In the genomic region with DNA sequence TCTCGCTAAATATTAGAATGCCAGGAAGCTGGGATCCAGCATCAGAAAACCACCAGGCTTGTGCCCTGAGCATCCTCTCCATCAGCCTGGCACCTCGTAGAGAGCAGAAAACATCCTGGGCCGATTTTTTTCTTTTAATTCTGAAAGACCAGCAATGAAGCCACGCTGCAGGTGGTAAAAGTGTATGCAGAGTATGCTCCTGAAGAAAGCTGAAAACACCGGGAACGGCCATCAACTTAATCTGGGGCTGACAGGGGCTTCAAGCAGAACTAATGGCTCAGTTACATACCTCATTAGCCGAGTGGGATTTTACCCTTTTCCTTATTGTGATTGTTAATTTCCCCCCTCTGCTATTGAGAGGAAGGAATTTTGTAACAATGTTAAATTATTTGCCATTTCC, we compare ENCODE assay signal across 19 cellular contexts.
DNase-seq lines count a peak whose midpoint lies in the region; ATAC-seq, FAIRE-seq and TF ChIP-seq lines count a peak whose summit lies in the region.
"Had no signal": no experiment of that assay in that cellular context is flagged by ENCODE, and none has a peak within 500 bp of the region (broad histone marks: within the 10 kb centered on the region; RNA-seq: fewer than 3 reads in every experiment).

No MANE protein-coding gene starts in this region.

- no peaks in the 10 kb centered on the region for H4K20me1 ChIP-seq in HepG2 (ENCODE audit: insufficient read depth, low read length)

- H3K4me3 Mint-ChIP-seq in WTC11: no peak overlapping the region
- H3K4me3 Mint-ChIP-seq: B cell; CD8-positive, alpha-beta T cell had no signal

- ATAC-seq in WTC11 (peak; percentile 65), HG03097 (IDR thresholded peaks at IDR 0.05; ENCODE audit: low FRiP score, unreplicated experiment) (no peak), HepG2 (no peak)
- ATAC-seq: CD8-positive, alpha-beta T cell had no signal

- TF ChIP-seq EP300 in HepG2 (IDR thresholded peaks at IDR 0.05; ENCODE audit: low read depth in 2 of 2, low read length in 2 of 2) (no peak), HepG2 (CRISPR knock-in tag; IDR thresholded peaks at IDR 0.05; ENCODE audit: borderline replicate concordance) (no peak)

- no peak for TF ChIP-seq POLR2A in HepG2 (IDR thresholded peaks at IDR 0.05; ENCODE audit: insufficient read depth in 1 of 2, low read depth in 2 of 2, low read length in 2 of 2)

- no peak overlapping the region for H3K9ac ChIP-seq in HepG2 (ENCODE audit: insufficient read depth, low read depth, low read length)

- no peak overlapping the region for H3K27ac ChIP-seq in HepG2 (ENCODE audit: extremely low read length, insufficient read depth, low read length)
- H3K27ac ChIP-seq: C4-2B had no signal

- no peak overlapping the region for H2AFZ ChIP-seq in HepG2 (ENCODE audit: low read length)

- peaks cover 11% of the 10 kb centered on the region for H3K4me1 ChIP-seq in HepG2 (ENCODE audit: insufficient read depth, low read length)

- no TSS peak for BruUV-seq in HepG2 (replicated peaks; lab: Mats Ljungman, UMichigan)

- peak; percentile 46 for DNase-seq in H7
- DNase-seq in WTC11 (ENCODE audit: low spot score): no peak
- peak; percentile 16 for DNase-seq in islet precursor cell
- peak; percentile 39 for DNase-seq in retina
- DNase-seq in iPS-NIHi11 (ENCODE audit: low spot score): no peak
- no peak for DNase-seq in HepG2 (ENCODE audit: low spot score)
- DNase-seq: CD8-positive, alpha-beta T cell; COR-L47; DMS153; DND-41; GDM1; GOT3; HCEC 1CT; IMR-90 had no signal

- WGBS in HepG2 (ENCODE audit: low lambda C conversion rate): 13% methylated on average over 7 of the region's 7 CpGs

- FAIRE-seq in HepG2 (lab: Jason Lieb, UNC): no peak
- FAIRE-seq: D721Med, GM12892 had no signal

- H3K27me3 ChIP-seq in H7 (ENCODE audit: control insufficient read depth, insufficient read depth, low read length): no peaks in the 10 kb centered on the region
- peaks cover 0 to 50% of the 10 kb centered on the region in 2 experiments; a peak in 4 of 5 replicates for H3K27me3 ChIP-seq in HepG2 (ENCODE audit: control insufficient read depth in 1 of 2, insufficient read depth in 2 of 2, low read length in 2 of 2)

- intact Hi-C loops in HepG2 (cut with micrococcal nuclease; ENCODE audit: unreplicated experiment): no loop called here

- H3K4me3 ChIP-seq in H7 (ENCODE audit: insufficient read depth, low read depth, low read length): no peak overlapping the region
- H3K4me3 ChIP-seq in HepG2 (replicated peaks in 1 of 3; ENCODE audit: insufficient read depth in 1 of 3, low read depth in 2 of 3, low read length in 3 of 3): no peak overlapping the region

- H3K9me3 ChIP-seq in HepG2 (ENCODE audit: low read length): no peaks in the 10 kb centered on the region

- peaks cover 2% of the 10 kb centered on the region for H3K27me3 Mint-ChIP-seq in WTC11 (ENCODE audit: low read depth)

- POLR2A ChIA-PET in WTC11 (lab: Charles Lee): no interaction called here
- POLR2A ChIA-PET in HepG2 (lab: Yijun Ruan, JAX): no interaction called here

- H3K27ac Mint-ChIP-seq in WTC11: no peak overlapping the region
- H3K27ac Mint-ChIP-seq: B cell; CD8-positive, alpha-beta T cell had no signal

- TF ChIP-seq RAD21 in HepG2 (CRISPR knock-in tag; IDR thresholded peaks at IDR 0.05): no peak

- peaks cover 41% of the 10 kb centered on the region for H3K4me1 Mint-ChIP-seq in WTC11

- no peaks in the 10 kb centered on the region for H3K79me2 ChIP-seq in HepG2 (ENCODE audit: insufficient read depth, low read length)

- no peaks in the 10 kb centered on the region for H3K36me3 ChIP-seq in H7 (replicated peaks; ENCODE audit: control insufficient read depth, insufficient read depth, low read length)
- H3K36me3 ChIP-seq in HepG2 (replicated peaks in 1 of 2; ENCODE audit: control insufficient read depth in 1 of 2, insufficient read depth in 2 of 2, low read length in 2 of 2): no peaks in the 10 kb centered on the region

- CTCF ChIA-PET in WTC11 (lab: Charles Lee) (interaction anchor here (0.5 to 0.8 kb wide), 4 partner anchors 17 to 335 kb away, joined by 3 read pairs; no protein-coding TSS in a partner anchor), HepG2 (lab: Yijun Ruan, JAX; ENCODE audit: low intra/inter-chr PET ratio, low total read pairs) (no interaction called here)

- TF ChIP-seq CTCF in WTC11 (IDR thresholded peaks at IDR 0.05): no peak
- no peak for TF ChIP-seq CTCF in HepG2 (CRISPR knock-in tag; IDR thresholded peaks at IDR 0.05)

- 0 out of 2 replicates have a peak, but pooled peaks cover 4% of the 10 kb centered on the region for H3K36me3 Mint-ChIP-seq in WTC11
- H3K36me3 Mint-ChIP-seq: CD8-positive, alpha-beta T cell had no signal

- H3K4me2 ChIP-seq in HepG2 (ENCODE audit: low read depth, low read length): no peak overlapping the region

- in situ Hi-C loops in HepG2 (cut with HindIII; ENCODE audit: extremely low pct_ligation_motif_present, low pct_unique_long_range_greater_than_20kb): no loop called here

- peaks cover 7% of the 10 kb centered on the region; the same call in 1 of the 2 replicates for H3K9me3 Mint-ChIP-seq in WTC11

TF ChIP-seq in WTC11, 78 proteins besides CTCF, POLR2A, EP300 and RAD21 (continues in another document):
- TF ChIP-seq, protein P1, sequence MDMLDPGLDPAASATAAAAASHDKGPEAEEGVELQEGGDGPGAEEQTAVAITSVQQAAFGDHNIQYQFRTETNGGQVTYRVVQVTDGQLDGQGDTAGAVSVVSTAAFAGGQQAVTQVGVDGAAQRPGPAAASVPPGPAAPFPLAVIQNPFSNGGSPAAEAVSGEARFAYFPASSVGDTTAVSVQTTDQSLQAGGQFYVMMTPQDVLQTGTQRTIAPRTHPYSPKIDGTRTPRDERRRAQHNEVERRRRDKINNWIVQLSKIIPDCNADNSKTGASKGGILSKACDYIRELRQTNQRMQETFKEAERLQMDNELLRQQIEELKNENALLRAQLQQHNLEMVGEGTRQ (CRISPR knock-in tag; IDR thresholded peaks at IDR 0.05): no peak
- TF ChIP-seq, protein P2, sequence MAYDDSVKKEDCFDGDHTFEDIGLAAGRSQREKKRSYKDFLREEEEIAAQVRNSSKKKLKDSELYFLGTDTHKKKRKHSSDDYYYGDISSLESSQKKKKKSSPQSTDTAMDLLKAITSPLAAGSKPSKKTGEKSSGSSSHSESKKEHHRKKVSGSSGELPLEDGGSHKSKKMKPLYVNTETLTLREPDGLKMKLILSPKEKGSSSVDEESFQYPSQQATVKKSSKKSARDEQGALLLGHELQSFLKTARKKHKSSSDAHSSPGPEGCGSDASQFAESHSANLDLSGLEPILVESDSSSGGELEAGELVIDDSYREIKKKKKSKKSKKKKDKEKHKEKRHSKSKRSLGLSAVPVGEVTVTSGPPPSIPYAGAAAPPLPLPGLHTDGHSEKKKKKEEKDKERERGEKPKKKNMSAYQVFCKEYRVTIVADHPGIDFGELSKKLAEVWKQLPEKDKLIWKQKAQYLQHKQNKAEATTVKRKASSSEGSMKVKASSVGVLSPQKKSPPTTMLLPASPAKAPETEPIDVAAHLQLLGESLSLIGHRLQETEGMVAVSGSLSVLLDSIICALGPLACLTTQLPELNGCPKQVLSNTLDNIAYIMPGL (CRISPR knock-in tag; IDR thresholded peaks at IDR 0.05): no peak
- TF ChIP-seq, protein P3, sequence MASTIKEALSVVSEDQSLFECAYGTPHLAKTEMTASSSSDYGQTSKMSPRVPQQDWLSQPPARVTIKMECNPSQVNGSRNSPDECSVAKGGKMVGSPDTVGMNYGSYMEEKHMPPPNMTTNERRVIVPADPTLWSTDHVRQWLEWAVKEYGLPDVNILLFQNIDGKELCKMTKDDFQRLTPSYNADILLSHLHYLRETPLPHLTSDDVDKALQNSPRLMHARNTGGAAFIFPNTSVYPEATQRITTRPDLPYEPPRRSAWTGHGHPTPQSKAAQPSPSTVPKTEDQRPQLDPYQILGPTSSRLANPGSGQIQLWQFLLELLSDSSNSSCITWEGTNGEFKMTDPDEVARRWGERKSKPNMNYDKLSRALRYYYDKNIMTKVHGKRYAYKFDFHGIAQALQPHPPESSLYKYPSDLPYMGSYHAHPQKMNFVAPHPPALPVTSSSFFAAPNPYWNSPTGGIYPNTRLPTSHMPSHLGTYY (CRISPR knock-in tag; IDR thresholded peaks at IDR 0.05): no peak
- TF ChIP-seq FOXK1 (CRISPR knock-in tag; IDR thresholded peaks at IDR 0.05): no peak

TF ChIP-seq in HepG2, 621 proteins besides CTCF, POLR2A, EP300 and RAD21:
- TF ChIP-seq NFIB (CRISPR knock-in tag; IDR thresholded peaks at IDR 0.05; ENCODE audit: borderline replicate concordance) (no peak), KLF13 (CRISPR knock-in tag; IDR thresholded peaks at IDR 0.05) (no peak), TBX3 (IDR thresholded peaks at IDR 0.05; ENCODE audit: borderline replicate concordance) (no peak)
TF ChIP-seq in HepG2: peak in this region for 0.

Comparison
In these comparisons a context has a peak if more than half of its experiments do, and no peak if none do; other contexts are left out.
1. DNase-seq: peak in H7 (single experiment), islet precursor cell (single experiment) and retina (single experiment); none in WTC11 (single experiment), iPS-NIHi11 (single experiment) and HepG2 (single experiment).